In genomic region chr6:35251949-35252348, GRCh38 we compare ENCODE assay signal across 1 cellular context.
TF ChIP-seq lines count a peak whose summit lies in the region.

No MANE protein-coding gene starts in this region.

TF ChIP-seq in K562, 482 proteins besides CTCF, POLR2A, EP300 and RAD21:
- TF ChIP-seq, protein P1, sequence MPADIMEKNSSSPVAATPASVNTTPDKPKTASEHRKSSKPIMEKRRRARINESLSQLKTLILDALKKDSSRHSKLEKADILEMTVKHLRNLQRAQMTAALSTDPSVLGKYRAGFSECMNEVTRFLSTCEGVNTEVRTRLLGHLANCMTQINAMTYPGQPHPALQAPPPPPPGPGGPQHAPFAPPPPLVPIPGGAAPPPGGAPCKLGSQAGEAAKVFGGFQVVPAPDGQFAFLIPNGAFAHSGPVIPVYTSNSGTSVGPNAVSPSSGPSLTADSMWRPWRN (IDR thresholded peaks at IDR 0.05; ENCODE audit: low read depth) = no peak
- TF ChIP-seq SPI1 (IDR thresholded peaks at IDR 0.05; ENCODE audit: borderline replicate concordance, low read depth, low read length) (peak; percentile 76; the same call in 1 of the 2 replicates), KHSRP (IDR thresholded peaks at IDR 0.05) (no peak)
